ENCODE assay signal across 24 cellular contexts in genomic region chrX:130560558-130560957, GRCh38.
DNase-seq lines count a peak whose midpoint lies in the region; ATAC-seq, FAIRE-seq and TF ChIP-seq lines count a peak whose summit lies in the region.
"Had no signal": no experiment of that assay in that cellular context is flagged by ENCODE, and none has a peak within 500 bp of the region (broad histone marks: within the 10 kb centered on the region; RNA-seq: fewer than 3 reads in every experiment).

No MANE protein-coding gene starts in this region.

- TF ChIP-seq POLR2A in K562 (conservative IDR thresholded peaks at IDR 0.05): no peak
- no peak for TF ChIP-seq POLR2A in GM12891 (IDR thresholded peaks at IDR 0.05; ENCODE audit: low read depth, low read length)

- H3K27ac ChIP-seq in K562 (ENCODE audit: extremely low read depth, low read depth, low read length): no peak overlapping the region
- no peak overlapping the region for H3K27ac ChIP-seq in A673 (ENCODE audit: low read depth, low read length, poor library complexity, severe bottlenecking)

- BruUV-seq in K562 (replicated peaks; lab: Mats Ljungman, UMichigan): no TSS peak
- BruUV-seq in A673 (replicated peaks; lab: Mats Ljungman, UMichigan): no TSS peak

- no peak overlapping the region for H3K9ac ChIP-seq in K562 (ENCODE audit: insufficient read depth in 1 of 2, low read depth in 2 of 2, low read length in 2 of 2)

- no peaks in the 10 kb centered on the region for H3K36me3 Mint-ChIP-seq in nephron (ENCODE audit: low read depth)
- H3K36me3 Mint-ChIP-seq: CD4-positive, CD25-positive, alpha-beta regulatory T cell had no signal

- FAIRE-seq in K562 (lab: Jason Lieb, UNC): no peak
- FAIRE-seq in GM12891 (lab: Jason Lieb, UNC): no peak

- 0 out of 2 replicates have a peak overlapping the region, but pooled peaks have one; percentile 14 for H2AFZ ChIP-seq in K562 (ENCODE audit: low read depth, low read length)

- H4K20me1 ChIP-seq in K562 (replicated peaks; ENCODE audit: control insufficient read depth, insufficient read depth, low read length): no peaks in the 10 kb centered on the region

- peak overlapping the region; percentile 7 to 69 (median 48) for H3K27ac Mint-ChIP-seq in nephron
- H3K27ac Mint-ChIP-seq: CD4-positive, CD25-positive, alpha-beta regulatory T cell; HFFc6 had no signal

- TF ChIP-seq RAD21 in K562 (CRISPR knock-in tag; conservative IDR thresholded peaks at IDR 0.05 in 1 of 2, IDR thresholded peaks at IDR 0.05 in 1 of 2): no peak

- H3K36me3 ChIP-seq in K562 (ENCODE audit: control insufficient read depth, insufficient read depth, low read length) (no peaks in the 10 kb centered on the region), A673 (ENCODE audit: insufficient read depth, low read length, poor library complexity, severe bottlenecking) (no peaks in the 10 kb centered on the region)
- H3K36me3 ChIP-seq: BE2C had no signal

- H3K9me3 ChIP-seq in K562 (replicated peaks; ENCODE audit: control insufficient read depth, insufficient read depth, low read depth, low read length) (no peaks in the 10 kb centered on the region), A673 (ENCODE audit: low read depth, low read length, poor library complexity, severe bottlenecking) (no peaks in the 10 kb centered on the region)
- H3K9me3 ChIP-seq: BE2C had no signal

- no peaks in the 10 kb centered on the region for H3K9me1 ChIP-seq in K562 (ENCODE audit: control insufficient read depth, insufficient read depth, low read length)

- H3K9me3 Mint-ChIP-seq in nephron: no peaks in the 10 kb centered on the region
- H3K9me3 Mint-ChIP-seq: HFFc6 had no signal

- H3K79me2 ChIP-seq in K562 (ENCODE audit: control insufficient read depth, insufficient read depth, low read length): no peaks in the 10 kb centered on the region

- TF ChIP-seq CTCF in K562 (IDR thresholded peaks at IDR 0.05 in 2 of 3, conservative IDR thresholded peaks at IDR 0.05 in 1 of 3; ENCODE audit: insufficient read depth in 2 of 3, low read depth in 1 of 3, low read length in 3 of 3) (no peak), nephron (IDR thresholded peaks at IDR 0.05; ENCODE audit: unreplicated experiment in 3 of 3) (no peak), A673 (conservative IDR thresholded peaks at IDR 0.05; ENCODE audit: low read depth, low read length) (no peak)

- H3K4me3 ChIP-seq in K562 (no peak overlapping the region), A673 (ENCODE audit: low read depth, low read length, poor library complexity, severe bottlenecking) (no peak overlapping the region)

- H3K4me1 ChIP-seq in K562 (replicated peaks in 1 of 2; ENCODE audit: control insufficient read depth in 2 of 2, insufficient read depth in 2 of 2, low read length in 2 of 2) (peaks cover 0 to 2% of the 10 kb centered on the region in 2 experiments; a peak in 2 of 5 replicates), A673 (ENCODE audit: insufficient read depth, low read length, poor library complexity, severe bottlenecking) (no peaks in the 10 kb centered on the region)
- H3K4me1 ChIP-seq: BE2C had no signal

- H3K27me3 ChIP-seq in K562 (ENCODE audit: control insufficient read depth in 2 of 2, insufficient read depth in 2 of 2, low read length in 2 of 2) (no peaks in the 10 kb centered on the region; a peak in 1 of 5 replicates), A673 (replicated peaks; ENCODE audit: insufficient read depth, low read depth, low read length, poor library complexity) (no peaks in the 10 kb centered on the region)
- H3K27me3 ChIP-seq: BE2C had no signal

- intact Hi-C loops in K562 (cut with micrococcal nuclease) (no loop called here), A673 (cut with micrococcal nuclease; ENCODE audit: unreplicated experiment) (no loop called here)

- H3K4me2 ChIP-seq in K562 (ENCODE audit: insufficient read depth, low read length): no peak overlapping the region

- CTCF ChIA-PET in K562 (lab: Yijun Ruan, JAX; ENCODE audit: low intra/inter-chr PET ratio): no interaction called here
- CTCF ChIA-PET in A673 (lab: Charles Lee): no interaction called here

- 6% methylated on average over 1 of the region's 5 CpGs for WGBS in K562 (ENCODE audit: insufficient coverage, low coverage, missing lambda C conversion rate)

- DNase-seq in ACHN (peak; percentile 2), ELR (ENCODE audit: low read depth) (peak; percentile 20), K562 (ENCODE audit: extremely low read depth in 1 of 4, low spot score in 3 of 4) (no peak), ureter (ENCODE audit: low spot score) (no peak), GM12891 (ENCODE audit: insufficient read length, low spot score) (no peak), A673 (ENCODE audit: low spot score) (no peak)
- DNase-seq: 8988T; BE2C; CD4-positive, CD25-positive, alpha-beta regulatory T cell; COR-L47; GDM1; H7; HFFc6; Kasumi-1; MM.1S; NCI-H1048; NCI-H1417 treated with DMSO at 0.1 percent for 48 hours; NCI-H187; NCI-H446; NCI-H526; OCI-M1 had no signal

- in situ Hi-C loops in ACHN (cut with HindIII; ENCODE audit: low pct_ligation_motif_present, low pct_unique_long_range_greater_than_20kb, low sequenced_read_pairs): loop anchor here (25.0 kb wide), 1 partner anchor 352 kb away; the partner anchor contains the start of gene ENOX2
- in situ Hi-C loops in K562 (cut with MboI): no loop called here

- TF ChIP-seq EP300 in K562 (IDR thresholded peaks at IDR 0.05; ENCODE audit: low read length): no peak

- H3K4me3 Mint-ChIP-seq in nephron: no peak overlapping the region
- H3K4me3 Mint-ChIP-seq: CD4-positive, CD25-positive, alpha-beta regulatory T cell; HFFc6 had no signal

- peaks cover 3% of the 10 kb centered on the region for H3K27me3 Mint-ChIP-seq in nephron (ENCODE audit: low read depth)

- POLR2A ChIA-PET in K562 (lab: Yijun Ruan, JAX) (no interaction called here), A673 (lab: Charles Lee; ENCODE audit: low non-redundant PET) (no interaction called here)

- no peak for ATAC-seq in K562
- ATAC-seq in GM21447 (IDR thresholded peaks at IDR 0.05; ENCODE audit: unreplicated experiment): no peak
- ATAC-seq: Right ventricle myocardium inferior had no signal

- H3K4me1 Mint-ChIP-seq in nephron: peaks cover 11% of the 10 kb centered on the region
- H3K4me1 Mint-ChIP-seq: CD4-positive, CD25-positive, alpha-beta regulatory T cell had no signal

TF ChIP-seq in K562, 482 proteins besides CTCF, POLR2A, EP300 and RAD21:
- TF ChIP-seq VEZF1 (CRISPR knock-in tag; IDR thresholded peaks at IDR 0.05) (0 out of 2 replicates have a peak, but pooled peaks have one; percentile 46), ZNF121 (CRISPR knock-in tag; conservative IDR thresholded peaks at IDR 0.05) (no peak)

TF ChIP-seq in GM12891, 5 proteins besides CTCF, POLR2A, EP300 and RAD21:
- no peak for TF ChIP-seq PAX5 (IDR thresholded peaks at IDR 0.05; ENCODE audit: insufficient read depth, low read length, severe bottlenecking)
- TF ChIP-seq SPI1 (IDR thresholded peaks at IDR 0.05; ENCODE audit: low read depth, low read length): no peak
- no peak for TF ChIP-seq POLR2AphosphoS5 (IDR thresholded peaks at IDR 0.05; ENCODE audit: low read depth, low read length)
- TF ChIP-seq POU2F2 (IDR thresholded peaks at IDR 0.05; ENCODE audit: low read depth, low read length): no peak
- no peak for TF ChIP-seq TAF1 (IDR thresholded peaks at IDR 0.05; ENCODE audit: low read depth, low read length)
TF ChIP-seq in GM12891: peak in this region for 0.

Comparison
In these comparisons a context has a peak if more than half of its experiments do, and no peak if none do; other contexts are left out.
1. DNase-seq: peak in ACHN (single experiment) and ELR (single experiment); none in K562 (0 of 4), ureter (single experiment), GM12891 (single experiment) and A673 (single experiment).